1 cellular context compared by ENCODE assay signal in the genomic region with DNA sequence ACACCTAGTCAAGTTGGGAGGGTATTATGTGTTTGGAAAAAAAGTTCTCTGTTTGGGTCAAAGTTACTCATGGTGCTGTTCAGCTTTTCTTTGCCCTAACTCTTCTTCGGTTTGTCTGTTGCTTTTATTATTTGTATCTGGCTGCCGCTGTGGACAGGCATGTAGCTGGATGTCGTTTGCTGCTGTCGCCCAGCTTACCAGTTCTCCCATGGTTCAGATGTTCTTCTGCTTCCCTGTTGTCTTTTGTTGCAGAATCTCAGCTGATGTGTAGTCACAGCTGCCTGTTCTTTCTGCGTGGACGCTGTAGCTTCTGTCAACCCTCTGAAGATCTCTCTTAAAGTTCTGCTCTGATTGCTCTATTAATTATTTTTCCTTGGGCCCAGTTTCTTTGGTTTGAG.
TF ChIP-seq lines count a peak whose summit lies in the region.

No MANE protein-coding gene starts in this region.

TF ChIP-seq in IMR-90, 13 proteins besides CTCF, POLR2A, EP300 and RAD21 (continued from another document):
- TF ChIP-seq, protein P1, sequence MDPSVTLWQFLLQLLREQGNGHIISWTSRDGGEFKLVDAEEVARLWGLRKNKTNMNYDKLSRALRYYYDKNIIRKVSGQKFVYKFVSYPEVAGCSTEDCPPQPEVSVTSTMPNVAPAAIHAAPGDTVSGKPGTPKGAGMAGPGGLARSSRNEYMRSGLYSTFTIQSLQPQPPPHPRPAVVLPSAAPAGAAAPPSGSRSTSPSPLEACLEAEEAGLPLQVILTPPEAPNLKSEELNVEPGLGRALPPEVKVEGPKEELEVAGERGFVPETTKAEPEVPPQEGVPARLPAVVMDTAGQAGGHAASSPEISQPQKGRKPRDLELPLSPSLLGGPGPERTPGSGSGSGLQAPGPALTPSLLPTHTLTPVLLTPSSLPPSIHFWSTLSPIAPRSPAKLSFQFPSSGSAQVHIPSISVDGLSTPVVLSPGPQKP (IDR thresholded peaks at IDR 0.05; ENCODE audit: borderline replicate concordance, low read depth, low read length), result no peak
- TF ChIP-seq CEBPB (IDR thresholded peaks at IDR 0.05; ENCODE audit: low read depth, low read length), result no peak
- no peak for TF ChIP-seq RCOR1 (IDR thresholded peaks at IDR 0.05; ENCODE audit: insufficient replicate concordance, low read length)
- no peak for TF ChIP-seq MAZ (IDR thresholded peaks at IDR 0.05; ENCODE audit: borderline replicate concordance, low read depth, low read length)
- TF ChIP-seq MAFK (IDR thresholded peaks at IDR 0.05; ENCODE audit: low read depth, low read length), result no peak
- no peak for TF ChIP-seq SMC3 (IDR thresholded peaks at IDR 0.05; ENCODE audit: low read depth, low read length)
